In genomic region chr5:171624396-171624795, GRCh38 we compare ENCODE assay signal across 1 cellular context.
TF ChIP-seq lines count a peak whose summit lies in the region.

No MANE protein-coding gene starts in this region.

TF ChIP-seq in GM23338, 12 proteins besides CTCF, POLR2A, EP300 and RAD21 (continued from another document):
- TF ChIP-seq REST (IDR thresholded peaks at IDR 0.05; ENCODE audit: unreplicated experiment) (no peak), JUNB (IDR thresholded peaks at IDR 0.05; ENCODE audit: unreplicated experiment) (no peak), CREB1 (CRISPR knock-in tag; IDR thresholded peaks at IDR 0.05; ENCODE audit: low read depth) (no peak)
